Comparison of ENCODE assay signal across 8 cellular contexts in genomic region chr18:55546873-55547704, GRCh38. TPM values are rescaled to one million over a fixed set of nuclear protein-coding genes. Genes with fewer than 3 reads are reported as not detected.
DNase-seq lines count a peak whose midpoint lies in the region; ATAC-seq and TF ChIP-seq lines count a peak whose summit lies in the region.

No MANE protein-coding gene starts in this region.

- H3K36me3 Mint-ChIP-seq in neural crest cell (ENCODE audit: low read depth) = peaks cover 8% of the 10 kb centered on the region
- no peaks in the 10 kb centered on the region for H3K36me3 Mint-ChIP-seq in effector memory CD8-positive, alpha-beta T cell (ENCODE audit: insufficient read depth)
- peaks cover 17% of the 10 kb centered on the region for H3K36me3 Mint-ChIP-seq in stimulated activated memory B cell treated with anti-CD40 and anti-IgM and Interleukin-4, amounts not matched to agents 10 μg/mL and 1 μg/mL and 100 μg/mL, for 72 hours

- H3K9me3 Mint-ChIP-seq in neural crest cell = no peaks in the 10 kb centered on the region
- H3K9me3 Mint-ChIP-seq in effector memory CD8-positive, alpha-beta T cell = peaks cover 7 to 11% of the 10 kb centered on the region in 2 donors
- no peaks in the 10 kb centered on the region for H3K9me3 Mint-ChIP-seq in stimulated activated memory B cell treated with anti-CD40 and anti-IgM and Interleukin-4, amounts not matched to agents 10 μg/mL and 1 μg/mL and 100 μg/mL, for 72 hours

- DNase-seq in AG20443 (ENCODE audit: low spot score) = peak; percentile 70
- DNase-seq in NCI-H82 (lab: John Stamatoyannopoulos, UW) = peak; percentile 64
- peak; percentile 12 for DNase-seq in fibroblast of gingiva (ENCODE audit: low read depth)
- no peak for DNase-seq in neural crest cell (ENCODE audit: low read depth, low spot score)
- DNase-seq in effector memory CD8-positive, alpha-beta T cell = no peak
- DNase-seq in NCI-H187 (lab: John Stamatoyannopoulos, UW) = no peak

- H3K27me3 Mint-ChIP-seq in neural crest cell (ENCODE audit: low read depth) = no peaks in the 10 kb centered on the region
- no peaks in the 10 kb centered on the region for H3K27me3 Mint-ChIP-seq in effector memory CD8-positive, alpha-beta T cell
- H3K27me3 Mint-ChIP-seq in stimulated activated memory B cell treated with anti-CD40 and anti-IgM and Interleukin-4, amounts not matched to agents 10 μg/mL and 1 μg/mL and 100 μg/mL, for 72 hours = no peaks in the 10 kb centered on the region

- H3K27ac Mint-ChIP-seq in neural crest cell (ENCODE audit: unreplicated experiment) = peak overlapping the region; percentile 65
- no peak overlapping the region for H3K27ac Mint-ChIP-seq in effector memory CD8-positive, alpha-beta T cell
- H3K27ac Mint-ChIP-seq in stimulated activated memory B cell treated with anti-CD40 and anti-IgM and Interleukin-4, amounts not matched to agents 10 μg/mL and 1 μg/mL and 100 μg/mL, for 72 hours = no peak overlapping the region

- peaks cover 23% of the 10 kb centered on the region for H3K4me1 Mint-ChIP-seq in neural crest cell
- no peaks in the 10 kb centered on the region for H3K4me1 Mint-ChIP-seq in effector memory CD8-positive, alpha-beta T cell (ENCODE audit: low read depth in 2 of 2)
- H3K4me1 Mint-ChIP-seq in stimulated activated memory B cell treated with anti-CD40 and anti-IgM and Interleukin-4, amounts not matched to agents 10 μg/mL and 1 μg/mL and 100 μg/mL, for 72 hours = peaks cover 10% of the 10 kb centered on the region

- TF ChIP-seq CTCF in neural crest cell (conservative IDR thresholded peaks at IDR 0.05) = no peak

- ATAC-seq in effector memory CD8-positive, alpha-beta T cell (replicated peaks) = no peak
- no peak for ATAC-seq in GM21825 (IDR thresholded peaks at IDR 0.05; ENCODE audit: unreplicated experiment)
- ATAC-seq in stimulated activated memory B cell treated with anti-CD40 and anti-IgM and Interleukin-4, amounts not matched to agents 10 μg/mL and 1 μg/mL and 100 μg/mL, for 72 hours = no peak

- no peak overlapping the region for H3K4me3 Mint-ChIP-seq in neural crest cell
- no peak overlapping the region for H3K4me3 Mint-ChIP-seq in effector memory CD8-positive, alpha-beta T cell
- no peak overlapping the region for H3K4me3 Mint-ChIP-seq in stimulated activated memory B cell treated with anti-CD40 and anti-IgM and Interleukin-4, amounts not matched to agents 10 μg/mL and 1 μg/mL and 100 μg/mL, for 72 hours

RNA-seq across cellular contexts. Expression of gene TCF4, which starts 40.9 kb away (rescaled TPM):
- 82.5 and 89.9 TPM in 2 replicates for total RNA-seq in neural crest cell

Comparison
In these comparisons a context has a peak if more than half of its experiments do, and no peak if none do; other contexts are left out.
1. DNase-seq: peak in AG20443 (single experiment), NCI-H82 (single experiment) and fibroblast of gingiva (single experiment); none in neural crest cell (single experiment), effector memory CD8-positive, alpha-beta T cell (0 of 3) and NCI-H187 (0 of 2).